ENCODE assay signal across 1 cellular context in the genomic region with DNA sequence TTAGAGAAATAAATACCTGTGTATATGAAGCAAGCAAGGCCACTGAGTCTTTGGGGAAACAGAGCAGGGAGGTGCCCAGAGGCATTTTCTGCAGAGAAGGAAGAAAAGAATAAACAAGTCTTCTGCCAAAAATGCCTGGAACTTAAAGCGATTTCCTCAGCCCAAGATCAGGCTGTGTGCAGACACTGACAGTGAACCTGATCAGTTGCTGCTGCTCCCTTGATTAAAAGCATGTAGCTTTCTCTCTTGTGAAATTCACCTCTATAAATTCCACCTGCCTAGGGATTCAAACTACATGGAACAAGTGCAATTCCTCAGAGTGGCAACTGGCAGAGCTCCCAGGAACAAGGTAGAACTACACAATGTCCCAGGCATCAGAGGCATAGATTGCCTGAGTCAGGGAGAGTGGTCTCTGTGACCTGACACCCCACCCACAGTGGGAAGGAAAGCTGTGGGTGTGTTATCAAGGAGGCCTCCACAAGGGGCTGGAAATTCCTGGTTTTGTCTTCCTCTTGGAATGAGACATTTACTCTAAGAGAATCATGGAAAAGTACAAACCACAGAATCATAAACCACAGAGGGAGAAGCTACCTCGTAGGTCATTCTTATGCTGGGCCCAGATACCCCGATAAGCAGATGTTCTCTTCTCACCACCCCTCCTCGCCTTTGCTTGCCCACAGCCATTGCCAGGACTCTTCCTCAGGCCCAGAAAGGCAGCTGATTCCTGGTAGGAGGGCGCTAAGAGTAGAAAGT.
A peak's percentile ranks its signal among the peaks of the same experiment; 100 is the strongest.
TF ChIP-seq lines count a peak whose summit lies in the region.

No MANE protein-coding gene starts in this region.

TF ChIP-seq in HepG2, 621 proteins besides CTCF, POLR2A, EP300 and RAD21 (continued from another document):
- TF ChIP-seq SRSF9 (IDR thresholded peaks at IDR 0.05; ENCODE audit: borderline replicate concordance, insufficient read depth, low read depth, low read length, poor library complexity, severe bottlenecking): no peak
- 0 out of 2 replicates have a peak, but pooled peaks have one; percentile 49 for TF ChIP-seq DNMT3B (CRISPR knock-in tag; conservative IDR thresholded peaks at IDR 0.05)
- TF ChIP-seq, protein P1, sequence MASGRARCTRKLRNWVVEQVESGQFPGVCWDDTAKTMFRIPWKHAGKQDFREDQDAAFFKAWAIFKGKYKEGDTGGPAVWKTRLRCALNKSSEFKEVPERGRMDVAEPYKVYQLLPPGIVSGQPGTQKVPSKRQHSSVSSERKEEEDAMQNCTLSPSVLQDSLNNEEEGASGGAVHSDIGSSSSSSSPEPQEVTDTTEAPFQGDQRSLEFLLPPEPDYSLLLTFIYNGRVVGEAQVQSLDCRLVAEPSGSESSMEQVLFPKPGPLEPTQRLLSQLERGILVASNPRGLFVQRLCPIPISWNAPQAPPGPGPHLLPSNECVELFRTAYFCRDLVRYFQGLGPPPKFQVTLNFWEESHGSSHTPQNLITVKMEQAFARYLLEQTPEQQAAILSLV (CRISPR knock-in tag; IDR thresholded peaks at IDR 0.05; ENCODE audit: borderline replicate concordance): no peak
- peak; percentile 28; the same call in 1 of the 2 replicates for TF ChIP-seq ELF3 (CRISPR knock-in tag; IDR thresholded peaks at IDR 0.05)
- TF ChIP-seq SOX13 (IDR thresholded peaks at IDR 0.05): no peak
- 0 out of 4 replicates have a peak, but pooled peaks of 1 of the 2 experiments have one; percentile 6 for TF ChIP-seq SOX13 (CRISPR knock-in tag; conservative IDR thresholded peaks at IDR 0.05 in 1 of 2, IDR thresholded peaks at IDR 0.05 in 1 of 2)
- 0 out of 2 replicates have a peak, but pooled peaks have one; percentile 19 for TF ChIP-seq ATF1 (CRISPR knock-in tag; IDR thresholded peaks at IDR 0.05)
